ENCODE assay signal across 8 cellular contexts in genomic region chr17:9576521-9577401, GRCh38. TPM values are rescaled to one million over a fixed set of nuclear protein-coding genes. Genes with fewer than 3 reads are reported as not detected.
DNase-seq lines count a peak whose midpoint lies in the region; ATAC-seq and TF ChIP-seq lines count a peak whose summit lies in the region.

Gene CFAP52, plus strand, starts transcription at chr17:9576642. Its CDS starts 54 bp downstream, at chr17:9576696.

- peak within 1 kb of the TSS; percentile 98 for H3K4me3 Mint-ChIP-seq in T-helper 1 cell treated with Interleukin-12 subunit alpha and Interleukin-12 subunit beta and Interleukin-4 antibody, amounts not matched to agents 30 μg/mL and 1 μg/mL, for 36 hours
- H3K4me3 Mint-ChIP-seq in type B pancreatic cell = peak within 1 kb of the TSS; percentile 99

- peaks cover 1% of the 10 kb centered on the region for H3K36me3 Mint-ChIP-seq in T-helper 1 cell treated with Interleukin-12 subunit alpha and Interleukin-12 subunit beta and Interleukin-4 antibody, amounts not matched to agents 30 μg/mL and 1 μg/mL, for 36 hours (ENCODE audit: low read depth)
- peaks cover 4% of the 10 kb centered on the region for H3K36me3 Mint-ChIP-seq in type B pancreatic cell

- peak; percentile 70 for ATAC-seq in GM18498 (IDR thresholded peaks at IDR 0.05; ENCODE audit: unreplicated experiment)

- H3K4me3 ChIP-seq in LNCaP clone FGC (ENCODE audit: low read depth, low read length) (peak within 1 kb of the TSS; percentile 76), left ventricle myocardium inferior (peak within 1 kb of the TSS; percentile 90)

- intact Hi-C loops in left ventricle myocardium inferior (cut with micrococcal nuclease) = no loop called here
- intact Hi-C loops in posterior vena cava (cut with DNase I) = no loop called here

- no peaks in the 10 kb centered on the region for H3K27me3 ChIP-seq in left ventricle myocardium inferior (ENCODE audit: low read depth)

- H3K9me3 ChIP-seq in left ventricle myocardium inferior (replicated peaks) = no peaks in the 10 kb centered on the region

- H3K4me1 ChIP-seq in left ventricle myocardium inferior = peaks cover 36% of the 10 kb centered on the region

- peak within 1 kb of the TSS; percentile 79 for H3K27ac ChIP-seq in left ventricle myocardium inferior (replicated peaks)

- TF ChIP-seq CTCF in LNCaP clone FGC (IDR thresholded peaks at IDR 0.05; ENCODE audit: control insufficient read depth, extremely low read depth, insufficient read depth) (peak; percentile 82), left ventricle myocardium inferior (IDR thresholded peaks at IDR 0.05; ENCODE audit: borderline replicate concordance) (peak; percentile 76), type B pancreatic cell (conservative IDR thresholded peaks at IDR 0.05) (peak; percentile 85)

- H3K9me3 Mint-ChIP-seq in T-helper 1 cell treated with Interleukin-12 subunit alpha and Interleukin-12 subunit beta and Interleukin-4 antibody, amounts not matched to agents 30 μg/mL and 1 μg/mL, for 36 hours = no peaks in the 10 kb centered on the region
- H3K9me3 Mint-ChIP-seq in type B pancreatic cell = no peaks in the 10 kb centered on the region

- H3K36me3 ChIP-seq in left ventricle myocardium inferior = no peaks in the 10 kb centered on the region

- peaks cover 24% of the 10 kb centered on the region for H3K4me1 Mint-ChIP-seq in T-helper 1 cell treated with Interleukin-12 subunit alpha and Interleukin-12 subunit beta and Interleukin-4 antibody, amounts not matched to agents 30 μg/mL and 1 μg/mL, for 36 hours (ENCODE audit: low read depth)
- H3K4me1 Mint-ChIP-seq in type B pancreatic cell (ENCODE audit: unreplicated experiment) = peaks cover 13% of the 10 kb centered on the region

- peak; percentile 37 for DNase-seq in 8988T
- peak; percentile 27 for DNase-seq in LNCaP clone FGC (ENCODE audit: low read depth)
- DNase-seq in amniotic stem cell (lab: John Stamatoyannopoulos, UW) = peak; percentile 59
- peak; percentile 71 for DNase-seq in left ventricle myocardium inferior
- peak; percentile 92 for DNase-seq in posterior vena cava (ENCODE audit: low spot score)
- DNase-seq in type B pancreatic cell (ENCODE audit: extremely low spot score, unreplicated experiment) = peak; percentile 88

- no peaks in the 10 kb centered on the region for H3K27me3 Mint-ChIP-seq in T-helper 1 cell treated with Interleukin-12 subunit alpha and Interleukin-12 subunit beta and Interleukin-4 antibody, amounts not matched to agents 30 μg/mL and 1 μg/mL, for 36 hours (ENCODE audit: low read depth)
- H3K27me3 Mint-ChIP-seq in type B pancreatic cell = no peaks in the 10 kb centered on the region

- peak within 1 kb of the TSS; percentile 84 for H3K27ac Mint-ChIP-seq in T-helper 1 cell treated with Interleukin-12 subunit alpha and Interleukin-12 subunit beta and Interleukin-4 antibody, amounts not matched to agents 30 μg/mL and 1 μg/mL, for 36 hours
- peak within 1 kb of the TSS; percentile 86 for H3K27ac Mint-ChIP-seq in type B pancreatic cell

RNA-seq across cellular contexts. Expression of gene CFAP52, which starts in this region (rescaled TPM):
- total RNA-seq in left ventricle myocardium inferior (not detected), posterior vena cava (not detected), type B pancreatic cell (ENCODE audit: low replicate concordance) (7.0 TPM in 1 of 2 replicates, not detected in the other)

Comparison
In these comparisons a context has a peak if more than half of its experiments do, and no peak if none do; other contexts are left out.
1. Peak in every context shown above with its lines: DNase-seq, ATAC-seq, H3K4me3 ChIP-seq and H3K27ac ChIP-seq.
2. Peak in DNase-seq, H3K4me3 ChIP-seq and H3K27ac ChIP-seq in left ventricle myocardium inferior; RNA of the gene not detected or under 1 TPM.
3. Peak in DNase-seq in posterior vena cava; RNA of the gene not detected or under 1 TPM.
4. DNase-seq: peak in every context shown above with its lines; median percentile 92 in posterior vena cava; 88 in type B pancreatic cell; 71 in left ventricle myocardium inferior; 59 in amniotic stem cell; 37 in 8988T; 27 in LNCaP clone FGC.